Comparison of ENCODE assay signal across 10 cellular contexts in the genomic region with DNA sequence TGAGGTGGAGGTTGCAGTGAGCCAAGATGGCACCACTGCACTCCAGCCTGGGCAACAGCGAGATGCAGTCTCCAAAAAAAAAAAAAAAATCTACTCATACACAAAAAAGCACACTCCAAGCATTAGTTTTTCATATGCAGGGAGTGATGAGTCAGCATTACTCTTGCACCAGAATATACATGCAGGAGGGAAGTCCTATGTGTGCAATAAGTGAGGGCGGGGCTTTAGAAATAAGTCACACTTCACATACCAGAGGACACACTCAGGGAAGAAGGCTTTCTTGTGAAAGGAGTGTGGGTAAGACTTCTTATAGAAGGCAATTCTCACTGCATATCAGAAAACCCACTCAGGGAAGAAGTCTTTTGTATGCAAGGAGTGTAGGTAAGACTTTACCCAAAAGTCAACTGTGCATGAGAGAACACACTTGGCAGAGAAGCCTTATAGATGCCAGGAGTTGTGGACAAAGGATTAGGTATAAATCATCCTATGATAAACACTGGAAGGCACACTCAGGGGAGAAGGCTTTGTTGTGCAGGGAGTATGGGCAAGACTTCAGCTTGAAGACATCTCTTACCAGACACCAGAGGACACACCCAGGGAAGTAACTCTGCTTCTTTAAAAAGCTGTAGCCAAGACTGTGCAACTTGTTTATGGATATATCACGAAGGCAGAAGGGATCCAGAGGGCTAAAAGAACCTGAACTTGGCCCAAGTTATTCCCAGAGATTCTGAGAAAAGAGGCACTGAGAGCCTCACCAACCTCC. TPM values are rescaled to one million over a fixed set of nuclear protein-coding genes. Genes with fewer than 3 reads are reported as not detected.
DNase-seq lines count a peak whose midpoint lies in the region; ATAC-seq and TF ChIP-seq lines count a peak whose summit lies in the region.
"Had no signal": no experiment of that assay in that cellular context is flagged by ENCODE, and none has a peak within 500 bp of the region (broad histone marks: within the 10 kb centered on the region; RNA-seq: fewer than 3 reads in every experiment).

No MANE protein-coding gene starts in this region.

- H3K36me3 Mint-ChIP-seq in activated CD4-positive, alpha-beta memory T cell treated with anti-CD3 and anti-CD28 coated beads, Interleukin-2, amount 10 ng/mL, durations not matched to agents 7 days and 5 days (ENCODE audit: low read depth): peaks cover 23% of the 10 kb centered on the region
- H3K36me3 Mint-ChIP-seq in activated CD4-positive, alpha-beta T cell treated with anti-CD3 and anti-CD28 coated beads, Interleukin-2, amount 10 ng/mL, durations not matched to agents 24 days and 14 days (ENCODE audit: low read depth): peaks cover 21% of the 10 kb centered on the region

- peak overlapping the region; percentile 47 for H3K27ac ChIP-seq in AG04450 (ENCODE audit: low read depth, low read length)
- no peak overlapping the region for H3K27ac ChIP-seq in hepatocyte
- no peak overlapping the region for H3K27ac ChIP-seq in tibial nerve
- H3K27ac ChIP-seq: uterus had no signal

- H3K79me2 ChIP-seq in hepatocyte: peaks cover 60% of the 10 kb centered on the region

- H3K9me3 ChIP-seq in AG04450 (ENCODE audit: control insufficient read depth, insufficient read depth, low read length) (no peaks in the 10 kb centered on the region), hepatocyte (ENCODE audit: low read depth) (no peaks in the 10 kb centered on the region), tibial nerve (no peaks in the 10 kb centered on the region)
- H3K9me3 ChIP-seq: uterus had no signal

- CTCF ChIA-PET in AG04450 (lab: Charles Lee): interaction anchor here (0.5 to 1.2 kb wide), 3 partner anchors 20 to 32 kb away, joined by 3 to 7 read pairs (median 5); no protein-coding TSS in a partner anchor
- CTCF ChIA-PET in activated CD4-positive, alpha-beta memory T cell treated with anti-CD3 and anti-CD28 coated beads, Interleukin-2, amount 10 ng/mL, durations not matched to agents 7 days and 5 days (lab: Charles Lee): interaction anchor here (0.6 kb wide), 1 partner anchor 174 kb away, joined by 3 read pairs; no protein-coding TSS in a partner anchor

- TF ChIP-seq POLR2A in tibial nerve (IDR thresholded peaks at IDR 0.05): no peak

- ATAC-seq in HG03135 (IDR thresholded peaks at IDR 0.05; ENCODE audit: unreplicated experiment): no peak

- peaks cover 6% of the 10 kb centered on the region for H3K4me1 ChIP-seq in hepatocyte (ENCODE audit: insufficient read depth)
- H3K4me1 ChIP-seq in tibial nerve: peaks cover 0 to 28% (median 2%) of the 10 kb centered on the region in 4 donors
- H3K4me1 ChIP-seq: uterus had no signal

- peak overlapping the region; percentile 7 for H3K27ac Mint-ChIP-seq in activated CD4-positive, alpha-beta memory T cell treated with anti-CD3 and anti-CD28 coated beads, Interleukin-2, amount 10 ng/mL, durations not matched to agents 7 days and 5 days
- H3K27ac Mint-ChIP-seq in activated CD4-positive, alpha-beta T cell treated with anti-CD3 and anti-CD28 coated beads, Interleukin-2, amount 10 ng/mL, durations not matched to agents 24 days and 14 days: no peak overlapping the region

- intact Hi-C loops in activated CD4-positive, alpha-beta T cell treated with anti-CD3 and anti-CD28 coated beads, Interleukin-2, amount 10 ng/mL, durations not matched to agents 24 days and 14 days (cut with micrococcal nuclease): no loop called here

- H2AFZ ChIP-seq in hepatocyte: no peak overlapping the region

- H3K4me3 ChIP-seq in AG04450 (ENCODE audit: low read depth, low read length) (no peak overlapping the region), hepatocyte (no peak overlapping the region), tibial nerve (no peak overlapping the region)
- H3K4me3 ChIP-seq: uterus had no signal

- H3K4me1 Mint-ChIP-seq in activated CD4-positive, alpha-beta memory T cell treated with anti-CD3 and anti-CD28 coated beads, Interleukin-2, amount 10 ng/mL, durations not matched to agents 7 days and 5 days: peaks cover 46% of the 10 kb centered on the region
- peaks cover 35% of the 10 kb centered on the region for H3K4me1 Mint-ChIP-seq in activated CD4-positive, alpha-beta T cell treated with anti-CD3 and anti-CD28 coated beads, Interleukin-2, amount 10 ng/mL, durations not matched to agents 24 days and 14 days

- no peaks in the 10 kb centered on the region for H3K27me3 Mint-ChIP-seq in activated CD4-positive, alpha-beta memory T cell treated with anti-CD3 and anti-CD28 coated beads, Interleukin-2, amount 10 ng/mL, durations not matched to agents 7 days and 5 days
- H3K27me3 Mint-ChIP-seq in activated CD4-positive, alpha-beta T cell treated with anti-CD3 and anti-CD28 coated beads, Interleukin-2, amount 10 ng/mL, durations not matched to agents 24 days and 14 days: no peaks in the 10 kb centered on the region

- no peak overlapping the region for H3K4me3 Mint-ChIP-seq in activated CD4-positive, alpha-beta memory T cell treated with anti-CD3 and anti-CD28 coated beads, Interleukin-2, amount 10 ng/mL, durations not matched to agents 7 days and 5 days
- H3K4me3 Mint-ChIP-seq in activated CD4-positive, alpha-beta T cell treated with anti-CD3 and anti-CD28 coated beads, Interleukin-2, amount 10 ng/mL, durations not matched to agents 24 days and 14 days: no peak overlapping the region

- TF ChIP-seq EP300 in tibial nerve (IDR thresholded peaks at IDR 0.05): no peak

- H3K36me3 ChIP-seq in hepatocyte (replicated peaks; ENCODE audit: insufficient read depth, low read depth) (no peaks in the 10 kb centered on the region), tibial nerve (peaks cover 0 to 20% (median 0%) of the 10 kb centered on the region in 3 donors)
- H3K36me3 ChIP-seq: uterus had no signal

- peaks cover 2% of the 10 kb centered on the region for H4K20me1 ChIP-seq in hepatocyte (ENCODE audit: insufficient read depth, poor library complexity, severe bottlenecking)

- H3K9me2 ChIP-seq in hepatocyte (replicated peaks; ENCODE audit: insufficient read depth): no peaks in the 10 kb centered on the region

- 90% methylated on average over 3 of the region's 3 CpGs for WGBS in hepatocyte (ENCODE audit: low lambda C conversion rate, missing lambda C conversion rate)
- WGBS in tibial nerve, 2 donors: 79 to 88% methylated on average over 3 of the region's 3 CpGs

- H3K9me3 Mint-ChIP-seq in activated CD4-positive, alpha-beta memory T cell treated with anti-CD3 and anti-CD28 coated beads, Interleukin-2, amount 10 ng/mL, durations not matched to agents 7 days and 5 days: no peaks in the 10 kb centered on the region
- H3K9me3 Mint-ChIP-seq in activated CD4-positive, alpha-beta T cell treated with anti-CD3 and anti-CD28 coated beads, Interleukin-2, amount 10 ng/mL, durations not matched to agents 24 days and 14 days: no peaks in the 10 kb centered on the region

- TF ChIP-seq CTCF in AG04450 (IDR thresholded peaks at IDR 0.05; ENCODE audit: low read depth, low read length): no peak
- TF ChIP-seq CTCF in hepatocyte (IDR thresholded peaks at IDR 0.05; ENCODE audit: poor library complexity): no peak
- TF ChIP-seq CTCF in tibial nerve (IDR thresholded peaks at IDR 0.05): no peak

- POLR2A ChIA-PET in AG04450 (lab: Yijun Ruan, JAX): no interaction called here
- POLR2A ChIA-PET in activated CD4-positive, alpha-beta memory T cell treated with anti-CD3 and anti-CD28 coated beads, Interleukin-2, amount 10 ng/mL, durations not matched to agents 7 days and 5 days (lab: Charles Lee): no interaction called here

- H3K27me3 ChIP-seq in AG04450 (ENCODE audit: control insufficient read depth, insufficient read depth, low read length): no peaks in the 10 kb centered on the region
- no peaks in the 10 kb centered on the region for H3K27me3 ChIP-seq in hepatocyte
- H3K27me3 ChIP-seq in tibial nerve: no peaks in the 10 kb centered on the region
- H3K27me3 ChIP-seq: uterus had no signal

- peak; percentile 32 for DNase-seq in AG04450 (ENCODE audit: low read depth, low spot score)
- peak; percentile 46 for DNase-seq in HT-29 (ENCODE audit: low spot score)
- no peak for DNase-seq in activated CD4-positive, alpha-beta memory T cell treated with anti-CD3 and anti-CD28 coated beads, Interleukin-2, amount 10 ng/mL, durations not matched to agents 7 days and 5 days
- peak; percentile 32 for DNase-seq in hepatocyte (ENCODE audit: low spot score)
- no peak for DNase-seq in tibial nerve (ENCODE audit: low spot score in 2 of 2)
- DNase-seq in activated CD4-positive, alpha-beta T cell treated with anti-CD3 and anti-CD28 coated beads, Interleukin-2, amount 10 ng/mL, durations not matched to agents 24 days and 14 days: no peak
- no peak for DNase-seq in NCI-H1694 treated with DMSO at 0.1 percent for 48 hours (lab: John Stamatoyannopoulos, UW)
- DNase-seq: NCI-H2171, uterus had no signal

- H3K4me2 ChIP-seq in hepatocyte: no peak overlapping the region

RNA-seq across cellular contexts. Expression of a gene that starts 50.5 kb away (rescaled TPM):
- polyA plus RNA-seq in AG04450 (2011; rRNA removed) (21.7 and 27.1 TPM in 2 replicates), hepatocyte (19.2 and 20.5 TPM in 2 replicates)
- polyA minus RNA-seq in AG04450 (2011; rRNA and poly(A)+ RNA removed): 29.1 and 46.6 TPM in 2 replicates
- 6.9 and 7.5 TPM in 2 replicates for total RNA-seq in HT-29 (2014; rRNA removed; shearing (Covaris generic))
- total RNA-seq in activated CD4-positive, alpha-beta memory T cell treated with anti-CD3 and anti-CD28 coated beads, Interleukin-2, amount 10 ng/mL, durations not matched to agents 7 days and 5 days: 10 to 100 TPM; 21.4 to 24.0 TPM
- total RNA-seq in hepatocyte (12.6 and 17.8 TPM in 2 replicates), tibial nerve (10 to 100 TPM; 30.1 to 47.9 (median 34.4) TPM)
- 23.0 and 31.5 TPM in 2 replicates for total RNA-seq in activated CD4-positive, alpha-beta T cell treated with anti-CD3 and anti-CD28 coated beads, Interleukin-2, amount 10 ng/mL, durations not matched to agents 24 days and 14 days

Comparison
In these comparisons a context has a peak if more than half of its experiments do, and no peak if none do; other contexts are left out.
1. DNase-seq: peak in AG04450 (single experiment), HT-29 (single experiment) and hepatocyte (single experiment); none in activated CD4-positive, alpha-beta memory T cell treated with anti-CD3 and anti-CD28 coated beads, Interleukin-2, amount 10 ng/mL, durations not matched to agents 7 days and 5 days (single experiment), tibial nerve (0 of 2), activated CD4-positive, alpha-beta T cell treated with anti-CD3 and anti-CD28 coated beads, Interleukin-2, amount 10 ng/mL, durations not matched to agents 24 days and 14 days (single experiment) and NCI-H1694 treated with DMSO at 0.1 percent for 48 hours (single experiment).